In the genomic region with DNA sequence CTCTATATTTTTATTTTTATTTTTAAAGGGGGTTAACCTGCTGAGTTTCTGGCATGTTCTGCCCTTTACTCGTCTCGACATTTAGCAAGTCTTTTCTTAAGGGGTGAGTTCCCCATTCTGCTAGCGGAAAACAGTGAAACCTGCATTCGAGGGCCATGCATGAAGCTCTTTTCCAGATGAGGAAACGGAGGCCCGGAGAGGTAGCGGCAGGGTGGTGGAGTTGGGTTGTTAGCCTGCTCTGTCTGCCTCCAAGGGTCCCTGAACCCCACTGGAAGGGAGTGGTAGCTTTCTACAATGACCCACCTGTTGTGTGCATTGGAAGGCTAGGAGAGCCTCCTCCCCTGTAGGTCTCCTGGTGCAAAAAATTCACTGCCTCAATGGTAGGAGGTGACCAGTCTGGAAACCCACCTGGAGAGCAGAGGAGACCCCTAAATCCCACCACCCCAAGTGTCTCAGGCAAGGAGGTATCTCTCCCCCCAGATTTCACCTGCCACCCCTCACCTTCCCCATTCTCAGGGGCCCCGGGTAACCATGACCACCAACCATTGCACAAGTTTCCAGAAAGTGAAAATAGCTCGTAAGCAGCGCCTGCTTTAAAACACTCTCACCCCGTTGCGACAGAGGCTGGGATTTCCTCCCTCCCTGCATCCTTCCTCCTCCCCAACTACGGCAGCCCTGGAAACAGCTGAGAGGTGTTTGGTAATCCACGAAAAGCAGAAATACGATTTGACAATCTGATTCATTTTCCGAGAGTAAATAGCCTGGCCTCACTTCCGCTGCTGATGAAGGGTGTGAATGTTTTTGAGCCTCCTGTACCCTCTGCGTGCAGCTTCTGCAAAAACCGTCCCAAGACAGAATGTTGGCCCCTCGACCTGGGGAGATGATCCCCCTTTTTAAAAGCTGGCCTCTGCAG, we compare ENCODE assay signal across 3 cellular contexts.
TF ChIP-seq lines count a peak whose summit lies in the region.

No MANE protein-coding gene starts in this region.

TF ChIP-seq in SK-N-SH treated with all-trans-retinoic acid at 6 μM for 48 hours, 23 proteins besides CTCF, POLR2A, EP300 and RAD21:
- TF ChIP-seq, protein P1, sequence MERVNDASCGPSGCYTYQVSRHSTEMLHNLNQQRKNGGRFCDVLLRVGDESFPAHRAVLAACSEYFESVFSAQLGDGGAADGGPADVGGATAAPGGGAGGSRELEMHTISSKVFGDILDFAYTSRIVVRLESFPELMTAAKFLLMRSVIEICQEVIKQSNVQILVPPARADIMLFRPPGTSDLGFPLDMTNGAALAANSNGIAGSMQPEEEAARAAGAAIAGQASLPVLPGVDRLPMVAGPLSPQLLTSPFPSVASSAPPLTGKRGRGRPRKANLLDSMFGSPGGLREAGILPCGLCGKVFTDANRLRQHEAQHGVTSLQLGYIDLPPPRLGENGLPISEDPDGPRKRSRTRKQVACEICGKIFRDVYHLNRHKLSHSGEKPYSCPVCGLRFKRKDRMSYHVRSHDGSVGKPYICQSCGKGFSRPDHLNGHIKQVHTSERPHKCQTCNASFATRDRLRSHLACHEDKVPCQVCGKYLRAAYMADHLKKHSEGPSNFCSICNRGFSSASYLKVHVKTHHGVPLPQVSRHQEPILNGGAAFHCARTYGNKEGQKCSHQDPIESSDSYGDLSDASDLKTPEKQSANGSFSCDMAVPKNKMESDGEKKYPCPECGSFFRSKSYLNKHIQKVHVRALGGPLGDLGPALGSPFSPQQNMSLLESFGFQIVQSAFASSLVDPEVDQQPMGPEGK (CRISPR knock-in tag; IDR thresholded peaks at IDR 0.05; ENCODE audit: borderline replicate concordance) = no peak
- TF ChIP-seq ZFP30 (CRISPR knock-in tag; IDR thresholded peaks at IDR 0.05) = no peak
- no peak for TF ChIP-seq TOX (CRISPR knock-in tag; IDR thresholded peaks at IDR 0.05; ENCODE audit: borderline replicate concordance)
- TF ChIP-seq TCF4 (CRISPR knock-in tag; IDR thresholded peaks at IDR 0.05; ENCODE audit: borderline replicate concordance) = no peak
- TF ChIP-seq, protein P2, sequence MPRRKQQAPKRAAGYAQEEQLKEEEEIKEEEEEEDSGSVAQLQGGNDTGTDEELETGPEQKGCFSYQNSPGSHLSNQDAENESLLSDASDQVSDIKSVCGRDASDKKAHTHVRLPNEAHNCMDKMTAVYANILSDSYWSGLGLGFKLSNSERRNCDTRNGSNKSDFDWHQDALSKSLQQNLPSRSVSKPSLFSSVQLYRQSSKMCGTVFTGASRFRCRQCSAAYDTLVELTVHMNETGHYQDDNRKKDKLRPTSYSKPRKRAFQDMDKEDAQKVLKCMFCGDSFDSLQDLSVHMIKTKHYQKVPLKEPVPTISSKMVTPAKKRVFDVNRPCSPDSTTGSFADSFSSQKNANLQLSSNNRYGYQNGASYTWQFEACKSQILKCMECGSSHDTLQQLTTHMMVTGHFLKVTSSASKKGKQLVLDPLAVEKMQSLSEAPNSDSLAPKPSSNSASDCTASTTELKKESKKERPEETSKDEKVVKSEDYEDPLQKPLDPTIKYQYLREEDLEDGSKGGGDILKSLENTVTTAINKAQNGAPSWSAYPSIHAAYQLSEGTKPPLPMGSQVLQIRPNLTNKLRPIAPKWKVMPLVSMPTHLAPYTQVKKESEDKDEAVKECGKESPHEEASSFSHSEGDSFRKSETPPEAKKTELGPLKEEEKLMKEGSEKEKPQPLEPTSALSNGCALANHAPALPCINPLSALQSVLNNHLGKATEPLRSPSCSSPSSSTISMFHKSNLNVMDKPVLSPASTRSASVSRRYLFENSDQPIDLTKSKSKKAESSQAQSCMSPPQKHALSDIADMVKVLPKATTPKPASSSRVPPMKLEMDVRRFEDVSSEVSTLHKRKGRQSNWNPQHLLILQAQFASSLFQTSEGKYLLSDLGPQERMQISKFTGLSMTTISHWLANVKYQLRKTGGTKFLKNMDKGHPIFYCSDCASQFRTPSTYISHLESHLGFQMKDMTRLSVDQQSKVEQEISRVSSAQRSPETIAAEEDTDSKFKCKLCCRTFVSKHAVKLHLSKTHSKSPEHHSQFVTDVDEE (CRISPR knock-in tag; IDR thresholded peaks at IDR 0.05) = no peak
- 0 out of 2 replicates have a peak, but pooled peaks have one; percentile 5 for TF ChIP-seq RARB (CRISPR knock-in tag; IDR thresholded peaks at IDR 0.05)
- no peak for TF ChIP-seq ARNTL (CRISPR knock-in tag; IDR thresholded peaks at IDR 0.05; ENCODE audit: borderline replicate concordance, low read depth)
- TF ChIP-seq CREB5 (CRISPR knock-in tag; IDR thresholded peaks at IDR 0.05; ENCODE audit: low read depth) = no peak
TF ChIP-seq in SK-N-SH treated with all-trans-retinoic acid at 6 μM for 48 hours: peak in this region for 1.

TF ChIP-seq in K562, 482 proteins besides CTCF, POLR2A, EP300 and RAD21 (continued from another document and continues in another):
- TF ChIP-seq AFF4 (CRISPR knock-in tag; IDR thresholded peaks at IDR 0.05) = no peak
- TF ChIP-seq DMBX1 (CRISPR knock-in tag; IDR thresholded peaks at IDR 0.05; ENCODE audit: borderline replicate concordance) = no peak
- no peak for TF ChIP-seq DPF2 (IDR thresholded peaks at IDR 0.05)
- TF ChIP-seq UBTF (IDR thresholded peaks at IDR 0.05; ENCODE audit: borderline replicate concordance in 1 of 2, low read depth in 2 of 2, low read length in 2 of 2) = no peak
- no peak for TF ChIP-seq WHSC1 (IDR thresholded peaks at IDR 0.05; ENCODE audit: low read length)

TF ChIP-seq in liver, 16 proteins besides CTCF, POLR2A, EP300 and RAD21 (continued from another document):
- TF ChIP-seq ZBTB33 (IDR thresholded peaks at IDR 0.05) (no peak), FOXA1 (IDR thresholded peaks at IDR 0.05) (no peak), HNF4G (IDR thresholded peaks at IDR 0.05) (no peak), YY1 (IDR thresholded peaks at IDR 0.05) (peak; percentile 13), EGR1 (IDR thresholded peaks at IDR 0.05; ENCODE audit: low read depth in 2 of 2) (no peak), RXRA (IDR thresholded peaks at IDR 0.05) (no peak), JUND (IDR thresholded peaks at IDR 0.05) (no peak), NR2F2 (IDR thresholded peaks at IDR 0.05) (no peak), GABPA (IDR thresholded peaks at IDR 0.05 in 1 of 2, conservative IDR thresholded peaks at IDR 0.05 in 1 of 2) (no peak), SP1 (IDR thresholded peaks at IDR 0.05) (peak; percentile 13), HNF4A (conservative IDR thresholded peaks at IDR 0.05) (no peak), FOXA2 (IDR thresholded peaks at IDR 0.05) (no peak)
- TF ChIP-seq, protein P3, sequence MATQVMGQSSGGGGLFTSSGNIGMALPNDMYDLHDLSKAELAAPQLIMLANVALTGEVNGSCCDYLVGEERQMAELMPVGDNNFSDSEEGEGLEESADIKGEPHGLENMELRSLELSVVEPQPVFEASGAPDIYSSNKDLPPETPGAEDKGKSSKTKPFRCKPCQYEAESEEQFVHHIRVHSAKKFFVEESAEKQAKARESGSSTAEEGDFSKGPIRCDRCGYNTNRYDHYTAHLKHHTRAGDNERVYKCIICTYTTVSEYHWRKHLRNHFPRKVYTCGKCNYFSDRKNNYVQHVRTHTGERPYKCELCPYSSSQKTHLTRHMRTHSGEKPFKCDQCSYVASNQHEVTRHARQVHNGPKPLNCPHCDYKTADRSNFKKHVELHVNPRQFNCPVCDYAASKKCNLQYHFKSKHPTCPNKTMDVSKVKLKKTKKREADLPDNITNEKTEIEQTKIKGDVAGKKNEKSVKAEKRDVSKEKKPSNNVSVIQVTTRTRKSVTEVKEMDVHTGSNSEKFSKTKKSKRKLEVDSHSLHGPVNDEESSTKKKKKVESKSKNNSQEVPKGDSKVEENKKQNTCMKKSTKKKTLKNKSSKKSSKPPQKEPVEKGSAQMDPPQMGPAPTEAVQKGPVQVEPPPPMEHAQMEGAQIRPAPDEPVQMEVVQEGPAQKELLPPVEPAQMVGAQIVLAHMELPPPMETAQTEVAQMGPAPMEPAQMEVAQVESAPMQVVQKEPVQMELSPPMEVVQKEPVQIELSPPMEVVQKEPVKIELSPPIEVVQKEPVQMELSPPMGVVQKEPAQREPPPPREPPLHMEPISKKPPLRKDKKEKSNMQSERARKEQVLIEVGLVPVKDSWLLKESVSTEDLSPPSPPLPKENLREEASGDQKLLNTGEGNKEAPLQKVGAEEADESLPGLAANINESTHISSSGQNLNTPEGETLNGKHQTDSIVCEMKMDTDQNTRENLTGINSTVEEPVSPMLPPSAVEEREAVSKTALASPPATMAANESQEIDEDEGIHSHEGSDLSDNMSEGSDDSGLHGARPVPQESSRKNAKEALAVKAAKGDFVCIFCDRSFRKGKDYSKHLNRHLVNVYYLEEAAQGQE (IDR thresholded peaks at IDR 0.05) = no peak
- TF ChIP-seq, protein P4, sequence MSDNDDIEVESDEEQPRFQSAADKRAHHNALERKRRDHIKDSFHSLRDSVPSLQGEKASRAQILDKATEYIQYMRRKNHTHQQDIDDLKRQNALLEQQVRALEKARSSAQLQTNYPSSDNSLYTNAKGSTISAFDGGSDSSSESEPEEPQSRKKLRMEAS (IDR thresholded peaks at IDR 0.05) = peak; percentile 48
TF ChIP-seq in liver: peak in this region for 3.
